ENCODE assay signal across 2 cellular contexts in genomic region chr19:48999481-49000325, GRCh38.
A peak's percentile ranks its signal among the peaks of the same experiment; 100 is the strongest.
TF ChIP-seq lines count a peak whose summit lies in the region.

No MANE protein-coding gene starts in this region.

TF ChIP-seq in H1, 55 proteins besides CTCF, POLR2A, EP300 and RAD21:
- TF ChIP-seq HDAC2 (IDR thresholded peaks at IDR 0.05; ENCODE audit: borderline replicate concordance in 1 of 2, low read depth in 2 of 2, low read length in 2 of 2) (no peak), CHD2 (IDR thresholded peaks at IDR 0.05; ENCODE audit: low read length) (no peak), KDM1A (IDR thresholded peaks at IDR 0.05; ENCODE audit: borderline replicate concordance, low read length) (no peak), SIRT6 (IDR thresholded peaks at IDR 0.05; ENCODE audit: low read length) (no peak), MAX (IDR thresholded peaks at IDR 0.05) (no peak), ATF3 (IDR thresholded peaks at IDR 0.05; ENCODE audit: insufficient read depth, low read depth, low read length) (no peak), TBP (IDR thresholded peaks at IDR 0.05; ENCODE audit: low read depth, low read length) (peak; percentile 48; the same call in 1 of the 2 replicates), GTF2F1 (IDR thresholded peaks at IDR 0.05; ENCODE audit: borderline replicate concordance, low read depth, low read length) (no peak), CHD1 (IDR thresholded peaks at IDR 0.05; ENCODE audit: low read depth, low read length) (no peak), PHF8 (conservative IDR thresholded peaks at IDR 0.05; ENCODE audit: low read depth, low read length) (no peak), ASH2L (IDR thresholded peaks at IDR 0.05; ENCODE audit: low read length) (no peak), RNF2 (IDR thresholded peaks at IDR 0.05; ENCODE audit: borderline replicate concordance, low read depth, low read length, missing control alignments, poor library complexity, severe bottlenecking) (no peak), BRCA1 (IDR thresholded peaks at IDR 0.05; ENCODE audit: low read depth, low read length) (no peak), CBX5 (IDR thresholded peaks at IDR 0.05; ENCODE audit: low read depth, low read length) (no peak), NANOG (IDR thresholded peaks at IDR 0.05; ENCODE audit: insufficient read depth, low read depth, low read length, poor library complexity, severe bottlenecking) (no peak), E2F6 (IDR thresholded peaks at IDR 0.05) (no peak), POLR2AphosphoS5 (IDR thresholded peaks at IDR 0.05; ENCODE audit: low read depth, low read length) (no peak), CBX8 (IDR thresholded peaks at IDR 0.05; ENCODE audit: borderline replicate concordance, low read depth, low read length) (no peak), BACH1 (IDR thresholded peaks at IDR 0.05; ENCODE audit: low read length) (no peak), KDM5A (IDR thresholded peaks at IDR 0.05; ENCODE audit: low read length) (no peak), CREB1 (IDR thresholded peaks at IDR 0.05) (peak; percentile 29; the same call in 1 of the 2 replicates), KDM4A (IDR thresholded peaks at IDR 0.05; ENCODE audit: low read depth, low read length, severe bottlenecking) (no peak), SIN3A (conservative IDR thresholded peaks at IDR 0.05 in 1 of 2, IDR thresholded peaks at IDR 0.05 in 1 of 2; ENCODE audit: low read depth in 1 of 2, low read length in 2 of 2) (0 out of 4 replicates have a peak, but pooled peaks of 1 of the 2 experiments have one; percentile 37), JUND (IDR thresholded peaks at IDR 0.05; ENCODE audit: low read length) (no peak)

TF ChIP-seq in neural cell, 6 proteins besides CTCF, POLR2A, EP300 and RAD21:
- TF ChIP-seq EZH2 (IDR thresholded peaks at IDR 0.05; ENCODE audit: borderline replicate concordance, insufficient read depth, low read length, poor library complexity, severe bottlenecking) (no peak), REST (IDR thresholded peaks at IDR 0.05; ENCODE audit: borderline replicate concordance) (no peak), POLR2AphosphoS5 (IDR thresholded peaks at IDR 0.05) (no peak), MXI1 (conservative IDR thresholded peaks at IDR 0.05; ENCODE audit: poor library complexity, severe bottlenecking) (no peak), TAF1 (IDR thresholded peaks at IDR 0.05; ENCODE audit: low read depth) (no peak), SMC3 (conservative IDR thresholded peaks at IDR 0.05; ENCODE audit: poor library complexity) (peak; percentile 32)
